Comparison of ENCODE assay signal across 1 cellular context in the genomic region with DNA sequence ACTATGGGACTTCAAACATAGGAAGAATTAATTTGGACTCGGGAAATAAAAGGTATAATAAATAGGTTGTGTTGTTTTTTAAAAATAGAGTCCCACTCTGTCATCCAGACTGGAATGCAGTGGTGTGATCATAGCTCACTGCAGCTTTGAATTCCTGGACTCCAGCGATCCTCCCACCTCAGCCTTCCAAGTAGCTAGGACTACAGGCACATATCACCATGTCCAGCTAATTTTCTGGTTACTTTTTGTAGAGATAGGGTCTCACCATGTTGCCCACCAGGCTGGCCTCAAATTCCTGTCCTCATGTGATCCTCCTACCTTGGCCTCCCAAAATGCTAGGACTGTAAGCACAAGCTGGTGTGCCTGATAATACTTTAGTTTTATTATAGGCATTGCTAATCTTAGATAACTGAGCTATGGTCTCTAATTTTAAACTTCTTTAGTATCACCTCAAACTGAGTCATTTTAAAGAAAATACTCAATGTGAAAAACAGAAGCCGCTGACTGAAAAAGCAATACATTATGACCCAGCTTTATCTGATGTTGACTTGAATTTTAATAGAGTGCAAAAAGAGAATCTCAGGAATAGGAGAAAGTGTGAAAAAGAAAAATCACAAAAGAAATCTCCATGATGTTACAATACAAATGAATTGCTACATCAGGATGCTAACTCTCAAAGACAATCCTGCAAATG.
TF ChIP-seq lines count a peak whose summit lies in the region.

No MANE protein-coding gene starts in this region.

TF ChIP-seq in K562, 482 proteins besides CTCF, POLR2A, EP300 and RAD21:
- TF ChIP-seq TCF3 (CRISPR knock-in tag; IDR thresholded peaks at IDR 0.05), result peak; percentile 24
- TF ChIP-seq STAT5A (IDR thresholded peaks at IDR 0.05; ENCODE audit: borderline replicate concordance, low read length), result no peak
TF ChIP-seq in K562: peak in this region for 1.
